21 cellular contexts compared by ENCODE assay signal in the genomic region with DNA sequence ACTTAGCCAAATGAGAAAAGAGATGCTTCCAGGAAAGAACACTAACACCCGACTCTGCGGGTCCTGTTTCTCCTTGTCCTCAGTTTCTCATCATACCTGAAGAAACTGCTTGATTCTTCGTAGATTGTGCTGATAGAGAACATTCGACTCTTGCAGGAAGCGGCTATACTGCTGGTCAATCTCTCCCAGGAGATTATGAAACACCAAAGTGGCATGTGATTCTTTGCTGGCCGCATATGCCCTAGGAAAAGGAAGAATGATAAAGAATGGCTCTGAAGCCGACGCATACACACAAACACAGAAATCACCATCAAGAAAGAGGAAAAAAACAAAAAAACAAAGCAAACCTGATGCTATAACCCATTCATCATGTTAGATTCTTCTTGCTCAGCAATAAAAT. TPM values are rescaled to one million over a fixed set of nuclear protein-coding genes. Genes with fewer than 3 reads are reported as not detected.
DNase-seq lines count a peak whose midpoint lies in the region; ATAC-seq, FAIRE-seq and TF ChIP-seq lines count a peak whose summit lies in the region.
"Had no signal": no experiment of that assay in that cellular context is flagged by ENCODE, and none has a peak within 500 bp of the region (broad histone marks: within the 10 kb centered on the region; RNA-seq: fewer than 3 reads in every experiment).

No MANE protein-coding gene starts in this region.

- H3K9me3 ChIP-seq in A549 (no peaks in the 10 kb centered on the region), GM23248 (ENCODE audit: low read depth) (no peaks in the 10 kb centered on the region)
- H3K9me3 ChIP-seq: heart left ventricle had no signal

- CTCF ChIA-PET in A549 (lab: Yijun Ruan, JAX) = interaction anchor here (0.6 to 3.7 kb wide), 6 partner anchors 12 to 166 kb away, joined by 3 to 15 read pairs (median 3); no protein-coding TSS in a partner anchor
- CTCF ChIA-PET in activated CD4-positive, alpha-beta memory T cell treated with anti-CD3 and anti-CD28 coated beads, Interleukin-2, amount 10 ng/mL, durations not matched to agents 7 days and 5 days (lab: Charles Lee) = no interaction called here
- CTCF ChIA-PET in activated CD4-positive, alpha-beta memory T cell treated with anti-CD3 and anti-CD28 coated beads for 36 hours (lab: Charles Lee) = no interaction called here

- H3K4me1 ChIP-seq in A549 (peaks cover 31% of the 10 kb centered on the region), GM23248 (ENCODE audit: insufficient read depth) (peaks cover 26% of the 10 kb centered on the region)

- H3K4me3 Mint-ChIP-seq in activated CD4-positive, alpha-beta memory T cell treated with anti-CD3 and anti-CD28 coated beads, Interleukin-2, amount 10 ng/mL, durations not matched to agents 7 days and 5 days = no peak overlapping the region
- no peak overlapping the region for H3K4me3 Mint-ChIP-seq in activated CD4-positive, alpha-beta memory T cell treated with anti-CD3 and anti-CD28 coated beads for 36 hours
- H3K4me3 Mint-ChIP-seq: activated T-helper 17 cell treated with anti-CD3 and anti-CD28 coated beads, Interleukin-2, amount 50 U/mL, for 72 hours; CD4-positive, alpha-beta T cell had no signal

- H3F3A ChIP-seq in GM23248 (ENCODE audit: insufficient read depth) = peaks cover 23% of the 10 kb centered on the region

- no peak for TF ChIP-seq RAD21 in A549 (conservative IDR thresholded peaks at IDR 0.05 in 1 of 2, IDR thresholded peaks at IDR 0.05 in 1 of 2)

- H3K4me2 ChIP-seq in A549 (no peak overlapping the region), GM23248 (ENCODE audit: unreplicated experiment) (no peak overlapping the region)

- peaks cover 41% of the 10 kb centered on the region for H3K4me1 Mint-ChIP-seq in activated CD4-positive, alpha-beta memory T cell treated with anti-CD3 and anti-CD28 coated beads, Interleukin-2, amount 10 ng/mL, durations not matched to agents 7 days and 5 days
- peaks cover 57% of the 10 kb centered on the region for H3K4me1 Mint-ChIP-seq in activated CD4-positive, alpha-beta memory T cell treated with anti-CD3 and anti-CD28 coated beads for 36 hours (ENCODE audit: low read depth)

- H3K27ac ChIP-seq in A549 (no peak overlapping the region), GM23248 (0 out of 2 replicates have a peak overlapping the region, but pooled peaks have one; percentile 67), brain microvascular endothelial cell (peak overlapping the region; percentile 7)
- H3K27ac ChIP-seq: HL-60 had no signal

- peaks cover 50% of the 10 kb centered on the region for H3K36me3 Mint-ChIP-seq in activated CD4-positive, alpha-beta memory T cell treated with anti-CD3 and anti-CD28 coated beads, Interleukin-2, amount 10 ng/mL, durations not matched to agents 7 days and 5 days (ENCODE audit: low read depth)
- peaks cover 57% of the 10 kb centered on the region for H3K36me3 Mint-ChIP-seq in activated CD4-positive, alpha-beta memory T cell treated with anti-CD3 and anti-CD28 coated beads for 36 hours

- in situ Hi-C loops in GM23248 (cut with MboI) = no loop called here
- in situ Hi-C loops in brain microvascular endothelial cell (cut with HindIII; ENCODE audit: low pct_ligation_motif_present, low sequenced_read_pairs) = no loop called here

- H3K27me3 ChIP-seq in GM23248 (replicated peaks; ENCODE audit: insufficient read depth) = no peaks in the 10 kb centered on the region
- H3K27me3 ChIP-seq in brain microvascular endothelial cell (replicated peaks) = no peaks in the 10 kb centered on the region
- H3K27me3 ChIP-seq: heart left ventricle had no signal

- FAIRE-seq in A549 (lab: Jason Lieb, UNC) = no peak
- FAIRE-seq: HepG2 had no signal

- H3K27ac Mint-ChIP-seq in activated CD4-positive, alpha-beta memory T cell treated with anti-CD3 and anti-CD28 coated beads, Interleukin-2, amount 10 ng/mL, durations not matched to agents 7 days and 5 days = no peak overlapping the region
- no peak overlapping the region for H3K27ac Mint-ChIP-seq in activated CD4-positive, alpha-beta memory T cell treated with anti-CD3 and anti-CD28 coated beads for 36 hours
- H3K27ac Mint-ChIP-seq: activated T-helper 17 cell treated with anti-CD3 and anti-CD28 coated beads, Interleukin-2, amount 50 U/mL, for 72 hours had no signal

- H3K4me3 ChIP-seq in A549 (no peak overlapping the region), GM23248 (no peak overlapping the region), brain microvascular endothelial cell (ENCODE audit: low read depth, low read length) (no peak overlapping the region)
- H3K4me3 ChIP-seq: heart left ventricle had no signal

- 94% methylated on average over 8 of the region's 8 CpGs for whole genome bisulfite sequencing in A549 (ENCODE audit: missing lambda C conversion rate)
- 97 to 98% methylated on average over 8 of the region's 8 CpGs for WGBS in GM23248 (ENCODE audit: low coverage in 1 of 2, low lambda C conversion rate in 2 of 2, missing lambda C conversion rate in 2 of 2), 2 experiments

- POLR2A ChIA-PET in A549 (lab: Yijun Ruan, JAX) = no interaction called here
- POLR2A ChIA-PET in activated CD4-positive, alpha-beta memory T cell treated with anti-CD3 and anti-CD28 coated beads, Interleukin-2, amount 10 ng/mL, durations not matched to agents 7 days and 5 days (lab: Charles Lee) = no interaction called here
- POLR2A ChIA-PET in activated CD4-positive, alpha-beta memory T cell treated with anti-CD3 and anti-CD28 coated beads for 36 hours (lab: Charles Lee) = no interaction called here

- peaks cover 95% of the 10 kb centered on the region for H3K79me2 ChIP-seq in GM23248 (ENCODE audit: insufficient read depth)

- TF ChIP-seq CTCF in A549 (IDR thresholded peaks at IDR 0.05) (no peak), brain microvascular endothelial cell (IDR thresholded peaks at IDR 0.05; ENCODE audit: low read depth, low read length, missing control alignments) (no peak)

- intact Hi-C loops in activated CD4-positive, alpha-beta memory T cell treated with anti-CD3 and anti-CD28 coated beads for 36 hours (cut with micrococcal nuclease) = no loop called here

- H3K9ac ChIP-seq in GM23248 = no peak overlapping the region

- H2AFZ ChIP-seq in GM23248 = no peak overlapping the region

- no peaks in the 10 kb centered on the region for H3K9me3 Mint-ChIP-seq in activated CD4-positive, alpha-beta memory T cell treated with anti-CD3 and anti-CD28 coated beads, Interleukin-2, amount 10 ng/mL, durations not matched to agents 7 days and 5 days
- no peaks in the 10 kb centered on the region for H3K9me3 Mint-ChIP-seq in activated CD4-positive, alpha-beta memory T cell treated with anti-CD3 and anti-CD28 coated beads for 36 hours
- H3K9me3 Mint-ChIP-seq: activated T-helper 17 cell treated with anti-CD3 and anti-CD28 coated beads, Interleukin-2, amount 50 U/mL, for 72 hours; CD4-positive, alpha-beta T cell had no signal

- ATAC-seq in A549 = no peak
- ATAC-seq: activated T-helper 17 cell treated with anti-CD3 and anti-CD28 coated beads, Interleukin-2, amount 50 U/mL, for 72 hours; HepG2 had no signal

- no peak for TF ChIP-seq POLR2A in A549 (IDR thresholded peaks at IDR 0.05; ENCODE audit: low read length)

- DNase-seq in A549 (ENCODE audit: low read depth in 1 of 2, low spot score in 1 of 2) (no peak), GM23248 (no peak), brain microvascular endothelial cell (peak; percentile 17), pons (ENCODE audit: low spot score) (peak; percentile 45), NCI-H187 (lab: John Stamatoyannopoulos, UW) (no peak)
- no peak for DNase-seq in activated CD4-positive, alpha-beta memory T cell treated with anti-CD3 and anti-CD28 coated beads, Interleukin-2, amount 10 ng/mL, durations not matched to agents 7 days and 5 days
- DNase-seq in activated CD4-positive, alpha-beta memory T cell treated with anti-CD3 and anti-CD28 coated beads for 36 hours = no peak
- DNase-seq: activated CD4-positive, CD25-positive, alpha-beta regulatory T cell treated with anti-CD3 and anti-CD28 coated beads, Interleukin-2, amount 50 U/mL, for 72 hours; CD4-positive, alpha-beta T cell; GOT3; NCI-H1048; NCI-H187 treated with DMSO at 0.1 percent for 48 hours; NCI-H2227 treated with DMSO at 0.1 percent for 48 hours; OCI-M1; Right ventricle myocardium superior; stimulated activated CD4-positive, alpha-beta T cell treated with anti-CD3 and anti-CD28 coated beads, Interleukin-2, amount 100 ng/mL, for 48 hours; stimulated activated naive CD4-positive, alpha-beta T cell treated with Interleukin-2 at 50 U/mL for 16 hours had no signal

- H4K20me1 ChIP-seq in GM23248 (ENCODE audit: insufficient read depth) = peaks cover 17% of the 10 kb centered on the region

- no peaks in the 10 kb centered on the region for H3K27me3 Mint-ChIP-seq in activated CD4-positive, alpha-beta memory T cell treated with anti-CD3 and anti-CD28 coated beads, Interleukin-2, amount 10 ng/mL, durations not matched to agents 7 days and 5 days
- no peaks in the 10 kb centered on the region for H3K27me3 Mint-ChIP-seq in activated CD4-positive, alpha-beta memory T cell treated with anti-CD3 and anti-CD28 coated beads for 36 hours
- H3K27me3 Mint-ChIP-seq: activated T-helper 17 cell treated with anti-CD3 and anti-CD28 coated beads, Interleukin-2, amount 50 U/mL, for 72 hours; CD4-positive, alpha-beta T cell had no signal

- H3K36me3 ChIP-seq in GM23248 (ENCODE audit: low read depth) (peaks cover 26% of the 10 kb centered on the region), brain microvascular endothelial cell (replicated peaks) (peaks cover 23% of the 10 kb centered on the region)

- H3K9me2 ChIP-seq in GM23248 (ENCODE audit: insufficient read depth) = no peaks in the 10 kb centered on the region

- no peak for TF ChIP-seq EP300 in A549 (IDR thresholded peaks at IDR 0.05)

RNA-seq across cellular contexts. Expression of gene STAT3, which starts 41.8 kb away (rescaled TPM):
- polyA plus RNA-seq in A549 (2011; rRNA removed) (72.8 and 81.9 TPM in 2 replicates), A549 (2017; fragmentation: RNase III; extraction: RNeasy Plus Mini Kit Qiagen cat#74134 plus additional on column Dnase treatment) (97.8 to 115 TPM (median 109 TPM) in 3 replicates), GM23248 (2016; fragmentation: Nextera tagmentation; extraction: Ambion mirVana) (112 and 115 TPM in 2 replicates)
- polyA plus RNA-seq in A549 (2012; cell fraction: cytosol; rRNA removed) = 49.5 and 57.3 TPM in 2 replicates
- polyA plus RNA-seq in A549 (2012; cell fraction: nucleus; rRNA removed) = 80.0 and 101 TPM in 2 replicates
- 127 and 145 TPM in 2 replicates for polyA minus RNA-seq in A549 (2011; rRNA and poly(A)+ RNA removed)
- 79.4 and 84.1 TPM in 2 replicates for total RNA-seq in GM23248 (2014; rRNA removed; shearing (Covaris generic))
- total RNA-seq in activated CD4-positive, alpha-beta memory T cell treated with anti-CD3 and anti-CD28 coated beads, Interleukin-2, amount 10 ng/mL, durations not matched to agents 7 days and 5 days = 100 to 1,000 TPM; 130 to 135 TPM
- total RNA-seq in activated CD4-positive, alpha-beta memory T cell treated with anti-CD3 and anti-CD28 coated beads for 36 hours = 100 to 1,000 TPM; 194 to 198 TPM

RNA-seq across cellular contexts. Expression of gene STAT5A, which starts 58.2 kb away (rescaled TPM):
- 2.2 and 3.1 TPM in 2 replicates for polyA plus RNA-seq in A549 (2011; rRNA removed)
- 2.6 and 3.3 TPM in 2 replicates for polyA plus RNA-seq in A549 (2012; cell fraction: cytosol; rRNA removed)
- 5.6 and 7.9 TPM in 2 replicates for polyA plus RNA-seq in A549 (2012; cell fraction: nucleus; rRNA removed)
- 3.9 to 4.4 TPM (median 4.0 TPM) in 3 replicates for polyA plus RNA-seq in A549 (2017; fragmentation: RNase III; extraction: RNeasy Plus Mini Kit Qiagen cat#74134 plus additional on column Dnase treatment)
- 2.9 and 4.3 TPM in 2 replicates for polyA minus RNA-seq in A549 (2011; rRNA and poly(A)+ RNA removed)
- total RNA-seq in GM23248 (2014; rRNA removed; shearing (Covaris generic)) = 21.2 and 26.3 TPM in 2 replicates
- polyA plus RNA-seq in GM23248 (2016; fragmentation: Nextera tagmentation; extraction: Ambion mirVana) = 6.7 and 6.8 TPM in 2 replicates
- 10 to 100 TPM; 88.4 to 96.7 TPM for total RNA-seq in activated CD4-positive, alpha-beta memory T cell treated with anti-CD3 and anti-CD28 coated beads, Interleukin-2, amount 10 ng/mL, durations not matched to agents 7 days and 5 days
- total RNA-seq in activated CD4-positive, alpha-beta memory T cell treated with anti-CD3 and anti-CD28 coated beads for 36 hours = 100 to 1,000 TPM; 211 to 215 TPM

Comparison
In these comparisons a context has a peak if more than half of its experiments do, and no peak if none do; other contexts are left out.
1. DNase-seq: peak in brain microvascular endothelial cell (single experiment) and pons (single experiment); none in A549 (0 of 2), GM23248 (single experiment), activated CD4-positive, alpha-beta memory T cell treated with anti-CD3 and anti-CD28 coated beads, Interleukin-2, amount 10 ng/mL, durations not matched to agents 7 days and 5 days (single experiment), activated CD4-positive, alpha-beta memory T cell treated with anti-CD3 and anti-CD28 coated beads for 36 hours (single experiment) and NCI-H187 (0 of 2).
2. H3K27ac ChIP-seq: peak in GM23248 (single experiment) and brain microvascular endothelial cell (single experiment); none in A549 (0 of 2).